ENCODE assay signal across 36 cellular contexts in genomic region chr3:6147883-6148282, GRCh38.
"Had no signal": no experiment of that assay in that cellular context is flagged by ENCODE, and none has a peak within 500 bp of the region (broad histone marks: within the 10 kb centered on the region; RNA-seq: fewer than 3 reads in every experiment).

No MANE protein-coding gene starts in this region.

- H3K27ac ChIP-seq: ascending aorta, cardiac muscle cell, colonic mucosa, WERI-Rb-1 had no signal

- H3K36me3 Mint-ChIP-seq: activated CD8-positive, alpha-beta memory T cell treated with anti-CD3 and anti-CD28 coated beads, Interleukin-2, amount 10 ng/mL, durations not matched to agents 7 days and 5 days; activated naive CD4-positive, alpha-beta T cell treated with anti-CD3 and anti-CD28 coated beads, Interleukin-2, amount 10 ng/mL, durations not matched to agents 7 days and 5 days; activated naive CD4-positive, alpha-beta T cell treated with anti-CD3 and anti-CD28 coated beads, Interleukin-2, amount 50 U/mL, for 24 hours; activated naive CD8-positive, alpha-beta T cell; activated naive CD8-positive, alpha-beta T cell treated with anti-CD3 and anti-CD28 coated beads, Interleukin-2, amount 10 ng/mL, durations not matched to agents 7 days and 5 days; brain had no signal

- H3K4me1 Mint-ChIP-seq: activated CD4-positive, alpha-beta memory T cell treated with anti-CD3 and anti-CD28 coated beads, Interleukin-2, amount 10 ng/mL, durations not matched to agents 7 days and 5 days; activated CD4-positive, alpha-beta T cell treated with anti-CD3 and anti-CD28 coated beads for 36 hours; activated CD4-positive, alpha-beta T cell treated with anti-CD3 and anti-CD28 coated beads, Interleukin-2, amount 10 ng/mL, durations not matched to agents 7 days and 5 days; activated CD8-positive, alpha-beta memory T cell treated with anti-CD3 and anti-CD28 coated beads, Interleukin-2, amount 10 ng/mL, durations not matched to agents 7 days and 5 days; activated naive CD4-positive, alpha-beta T cell treated with anti-CD3 and anti-CD28 coated beads, Interleukin-2, amount 10 ng/mL, durations not matched to agents 7 days and 5 days; activated naive CD4-positive, alpha-beta T cell treated with anti-CD3 and anti-CD28 coated beads, Interleukin-2, amount 50 U/mL, for 24 hours; activated naive CD8-positive, alpha-beta T cell treated with anti-CD3 and anti-CD28 coated beads, Interleukin-2, amount 10 ng/mL, durations not matched to agents 7 days and 5 days; activated naive CD8-positive, alpha-beta T cell treated with anti-CD3 and anti-CD28 coated beads, Interleukin-2, amount 50 U/mL, for 24 hours; brain; central memory CD8-positive, alpha-beta T cell; WTC11 had no signal

- H3K27me3 Mint-ChIP-seq: activated CD4-positive, alpha-beta memory T cell treated with anti-CD3 and anti-CD28 coated beads, Interleukin-2, amount 10 ng/mL, durations not matched to agents 7 days and 5 days; activated CD4-positive, alpha-beta T cell treated with anti-CD3 and anti-CD28 coated beads for 36 hours; activated CD4-positive, alpha-beta T cell treated with anti-CD3 and anti-CD28 coated beads, Interleukin-2, amount 10 ng/mL, durations not matched to agents 7 days and 5 days; activated CD8-positive, alpha-beta memory T cell treated with anti-CD3 and anti-CD28 coated beads, Interleukin-2, amount 10 ng/mL, durations not matched to agents 7 days and 5 days; activated naive CD4-positive, alpha-beta T cell treated with anti-CD3 and anti-CD28 coated beads, Interleukin-2, amount 10 ng/mL, durations not matched to agents 7 days and 5 days; activated naive CD4-positive, alpha-beta T cell treated with anti-CD3 and anti-CD28 coated beads, Interleukin-2, amount 50 U/mL, for 24 hours; activated naive CD8-positive, alpha-beta T cell; activated naive CD8-positive, alpha-beta T cell treated with anti-CD3 and anti-CD28 coated beads, Interleukin-2, amount 10 ng/mL, durations not matched to agents 7 days and 5 days; activated naive CD8-positive, alpha-beta T cell treated with anti-CD3 and anti-CD28 coated beads, Interleukin-2, amount 50 U/mL, for 24 hours; activated T-cell treated with anti-CD3 and anti-CD28 coated beads, Interleukin-2, amount 50 U/mL, for 24 hours; brain; central memory CD8-positive, alpha-beta T cell had no signal

- H3K4me3 Mint-ChIP-seq: activated CD4-positive, alpha-beta memory T cell treated with anti-CD3 and anti-CD28 coated beads, Interleukin-2, amount 10 ng/mL, durations not matched to agents 7 days and 5 days; activated CD4-positive, alpha-beta T cell treated with anti-CD3 and anti-CD28 coated beads for 36 hours; activated CD4-positive, alpha-beta T cell treated with anti-CD3 and anti-CD28 coated beads, Interleukin-2, amount 10 ng/mL, durations not matched to agents 7 days and 5 days; activated CD8-positive, alpha-beta memory T cell treated with anti-CD3 and anti-CD28 coated beads, Interleukin-2, amount 10 ng/mL, durations not matched to agents 7 days and 5 days; activated CD8-positive, alpha-beta T cell treated with anti-CD3 and anti-CD28 coated beads, Interleukin-2, amount 10 ng/mL, durations not matched to agents 7 days and 5 days; activated naive CD4-positive, alpha-beta T cell treated with anti-CD3 and anti-CD28 coated beads, Interleukin-2, amount 10 ng/mL, durations not matched to agents 7 days and 5 days; activated naive CD4-positive, alpha-beta T cell treated with anti-CD3 and anti-CD28 coated beads, Interleukin-2, amount 50 U/mL, for 24 hours; activated naive CD8-positive, alpha-beta T cell; activated naive CD8-positive, alpha-beta T cell treated with anti-CD3 and anti-CD28 coated beads, Interleukin-2, amount 10 ng/mL, durations not matched to agents 7 days and 5 days; activated naive CD8-positive, alpha-beta T cell treated with anti-CD3 and anti-CD28 coated beads, Interleukin-2, amount 50 U/mL, for 24 hours; activated T-cell treated with anti-CD3 and anti-CD28 coated beads, Interleukin-2, amount 50 U/mL, for 24 hours; brain; central memory CD8-positive, alpha-beta T cell; T-helper 2 cell treated with Interferon-gamma antibody and Interleukin-4, amounts not matched to agents 5 μg/mL and 100 μg/mL, for 36 hours; WTC11 had no signal

- H3K27me3 ChIP-seq: ascending aorta, cardiac muscle cell, colonic mucosa had no signal

- ATAC-seq: activated CD4-positive, alpha-beta T cell treated with anti-CD3 and anti-CD28 coated beads for 36 hours; activated CD4-positive, CD25-positive, alpha-beta regulatory T cell treated with anti-CD3 and anti-CD28 coated beads, Interleukin-2, amount 50 U/mL, for 24 hours; activated CD8-positive, alpha-beta memory T cell treated with anti-CD3 and anti-CD28 coated beads, Interleukin-2, amount 10 ng/mL, durations not matched to agents 7 days and 5 days; activated CD8-positive, alpha-beta T cell treated with anti-CD3 and anti-CD28 coated beads, Interleukin-2, amount 10 ng/mL, durations not matched to agents 7 days and 5 days; activated naive CD8-positive, alpha-beta T cell treated with anti-CD3 and anti-CD28 coated beads, Interleukin-2, amount 50 U/mL, for 24 hours; WTC11 had no signal

- H3K27ac Mint-ChIP-seq: activated CD4-positive, alpha-beta memory T cell treated with anti-CD3 and anti-CD28 coated beads, Interleukin-2, amount 10 ng/mL, durations not matched to agents 7 days and 5 days; activated CD4-positive, alpha-beta T cell treated with anti-CD3 and anti-CD28 coated beads for 36 hours; activated CD4-positive, alpha-beta T cell treated with anti-CD3 and anti-CD28 coated beads, Interleukin-2, amount 10 ng/mL, durations not matched to agents 7 days and 5 days; activated CD8-positive, alpha-beta memory T cell treated with anti-CD3 and anti-CD28 coated beads, Interleukin-2, amount 10 ng/mL, durations not matched to agents 7 days and 5 days; activated CD8-positive, alpha-beta T cell treated with anti-CD3 and anti-CD28 coated beads, Interleukin-2, amount 10 ng/mL, durations not matched to agents 7 days and 5 days; activated naive CD4-positive, alpha-beta T cell treated with anti-CD3 and anti-CD28 coated beads, Interleukin-2, amount 10 ng/mL, durations not matched to agents 7 days and 5 days; activated naive CD4-positive, alpha-beta T cell treated with anti-CD3 and anti-CD28 coated beads, Interleukin-2, amount 50 U/mL, for 24 hours; activated naive CD8-positive, alpha-beta T cell; activated naive CD8-positive, alpha-beta T cell treated with anti-CD3 and anti-CD28 coated beads, Interleukin-2, amount 10 ng/mL, durations not matched to agents 7 days and 5 days; activated naive CD8-positive, alpha-beta T cell treated with anti-CD3 and anti-CD28 coated beads, Interleukin-2, amount 50 U/mL, for 24 hours; activated T-cell treated with anti-CD3 and anti-CD28 coated beads, Interleukin-2, amount 50 U/mL, for 24 hours; activated T-helper 2 cell treated with anti-CD3 and anti-CD28 coated beads, Interferon-gamma antibody, Interleukin-2, Interleukin-4, amounts not matched to agents 10 μg/mL and 5 μg/mL and 100 μg/mL, durations not matched to agents 14 hours and 24 hours and 36 hours; brain; T-helper 2 cell treated with Interferon-gamma antibody and Interleukin-4, amounts not matched to agents 5 μg/mL and 100 μg/mL, for 36 hours; WTC11 had no signal

- H3K9me3 Mint-ChIP-seq: activated CD4-positive, alpha-beta memory T cell treated with anti-CD3 and anti-CD28 coated beads, Interleukin-2, amount 10 ng/mL, durations not matched to agents 7 days and 5 days had no signal

- H3K4me1 ChIP-seq: ascending aorta, colonic mucosa had no signal

- DNase-seq: activated CD4-positive, alpha-beta memory T cell treated with anti-CD3 and anti-CD28 coated beads, Interleukin-2, amount 10 ng/mL, durations not matched to agents 7 days and 5 days; activated CD4-positive, alpha-beta T cell treated with anti-CD3 and anti-CD28 coated beads for 1 hour; activated CD4-positive, alpha-beta T cell treated with anti-CD3 and anti-CD28 coated beads for 36 hours; activated CD4-positive, alpha-beta T cell treated with anti-CD3 and anti-CD28 coated beads for 48 hours; activated CD4-positive, alpha-beta T cell treated with anti-CD3 and anti-CD28 coated beads, Interleukin-2, amount 10 ng/mL, durations not matched to agents 7 days and 5 days; activated CD4-positive, alpha-beta T cell treated with anti-CD3 and anti-CD28 coated beads, Interleukin-2, amount 50 U/mL, for 48 hours; activated CD4-positive, CD25-positive, alpha-beta regulatory T cell; activated CD8-positive, alpha-beta memory T cell treated with anti-CD3 and anti-CD28 coated beads for 24 hours; activated CD8-positive, alpha-beta memory T cell treated with anti-CD3 and anti-CD28 coated beads, Interleukin-2, amount 10 ng/mL, durations not matched to agents 7 days and 5 days; activated CD8-positive, alpha-beta memory T cell treated with anti-CD3 and anti-CD28 coated beads, Interleukin-2, amount 50 U/mL, for 48 hours; activated CD8-positive, alpha-beta T cell treated with anti-CD3 and anti-CD28 coated beads, Interleukin-2, amount 10 ng/mL, durations not matched to agents 7 days and 5 days; activated effector memory CD4-positive, alpha-beta T cell treated with Interleukin-2 at 50 U/mL for 16 hours; activated gamma-delta T cell; activated naive CD4-positive, alpha-beta T cell treated with anti-CD3 and anti-CD28 coated beads, Interleukin-2, amount 10 ng/mL, durations not matched to agents 7 days and 5 days; activated naive CD4-positive, alpha-beta T cell treated with Interleukin-2 at 50 U/mL for 16 hours; activated naive CD8-positive, alpha-beta T cell treated with anti-CD3 and anti-CD28 coated beads, Interleukin-2, amount 10 ng/mL, durations not matched to agents 7 days and 5 days; activated naive CD8-positive, alpha-beta T cell treated with anti-CD3 and anti-CD28 coated beads, Interleukin-2, amount 50 U/mL, for 24 hours; activated T-cell treated with anti-CD3 and anti-CD28 coated beads, Interleukin-2, amount 50 U/mL, for 24 hours; activated T-cell treated with anti-CD3 and anti-CD28 coated beads, Interleukin-2, amount 50 U/mL, for 48 hours; amygdala; anterior cingulate cortex; caudate nucleus; cerebellar nuclear complex; colonic mucosa; T-helper 9 cell; WERI-Rb-1 had no signal

- H3K4me3 ChIP-seq: ascending aorta, cardiac muscle cell, colonic mucosa had no signal
